ENCODE assay signal across 8 cellular contexts in genomic region chrX:130393451-130394074, GRCh38. TPM values are rescaled to one million over a fixed set of nuclear protein-coding genes. Genes with fewer than 3 reads are reported as not detected.
DNase-seq lines count a peak whose midpoint lies in the region; ATAC-seq and TF ChIP-seq lines count a peak whose summit lies in the region.

No MANE protein-coding gene starts in this region.

- no peaks in the 10 kb centered on the region for H3K4me1 ChIP-seq in mucosa of descending colon (ENCODE audit: low read depth)

- intact Hi-C loops in mucosa of descending colon (cut with DNase I, micrococcal nuclease): no loop called here

- H3K36me3 Mint-ChIP-seq in HFFc6 (ENCODE audit: low read depth) (no peaks in the 10 kb centered on the region), endothelial cell (ENCODE audit: low read depth, unreplicated experiment) (no peaks in the 10 kb centered on the region)

- H3K36me3 ChIP-seq in mucosa of descending colon (ENCODE audit: low read depth): no peaks in the 10 kb centered on the region

- ATAC-seq in mucosa of descending colon: peak; percentile 59
- no peak for ATAC-seq in HG03432 (IDR thresholded peaks at IDR 0.05; ENCODE audit: unreplicated experiment)
- no peak for ATAC-seq in GM19328 (IDR thresholded peaks at IDR 0.05; ENCODE audit: unreplicated experiment)

- H3K27ac Mint-ChIP-seq in HFFc6 (no peak overlapping the region), endothelial cell (ENCODE audit: unreplicated experiment) (no peak overlapping the region)

- DNase-seq in Caki2 (ENCODE audit: low read depth) (peak; percentile 19), HFFc6 (peak; percentile 43), OCI-M1 (lab: John Stamatoyannopoulos, UW) (peak; percentile 70), endothelial cell (ENCODE audit: low spot score) (peak; percentile 50), mucosa of descending colon (peak in 2 of 3 donors; percentile 18 to 37), OCI-M2 (lab: John Stamatoyannopoulos, UW; ENCODE audit: unreplicated experiment) (no peak)

- in situ Hi-C loops in Caki2 (cut with HindIII; ENCODE audit: low pct_unique_long_range_greater_than_20kb, low sequenced_read_pairs): no loop called here

- H3K9me3 ChIP-seq in mucosa of descending colon: no peaks in the 10 kb centered on the region

- no peaks in the 10 kb centered on the region for H3K9me3 Mint-ChIP-seq in HFFc6
- no peaks in the 10 kb centered on the region for H3K9me3 Mint-ChIP-seq in endothelial cell (ENCODE audit: unreplicated experiment)

- TF ChIP-seq CTCF in HFFc6 (IDR thresholded peaks at IDR 0.05) (peak; percentile 77), endothelial cell (IDR thresholded peaks at IDR 0.05; ENCODE audit: unreplicated experiment) (no peak), mucosa of descending colon (IDR thresholded peaks at IDR 0.05) (no peak)

- H3K4me1 Mint-ChIP-seq in HFFc6 (ENCODE audit: low read depth): peaks cover 5% of the 10 kb centered on the region; the same call in 1 of the 2 replicates
- no peaks in the 10 kb centered on the region for H3K4me1 Mint-ChIP-seq in endothelial cell (ENCODE audit: unreplicated experiment)

- no peak overlapping the region for H3K4me3 ChIP-seq in mucosa of descending colon

- H3K4me3 Mint-ChIP-seq in HFFc6 (no peak overlapping the region), endothelial cell (ENCODE audit: unreplicated experiment) (no peak overlapping the region)

- H3K27me3 Mint-ChIP-seq in HFFc6 (ENCODE audit: insufficient read depth) (peaks cover 11% of the 10 kb centered on the region), endothelial cell (ENCODE audit: unreplicated experiment) (no peaks in the 10 kb centered on the region)

RNA-seq across cellular contexts. Expression of gene GPR119, which starts 8.1 kb away (rescaled TPM):
- not detected in 2 replicates for total RNA-seq in Caki2 (2014; rRNA removed; shearing (Covaris generic); ENCODE audit: low replicate concordance)
- total RNA-seq in HFFc6 (2021; fragmentation: NEBNext Ultra II Directional; extraction: Animal tissue kit (Norgen Biotek cat#: 25700)): not detected
- total RNA-seq in endothelial cell (ENCODE audit: unreplicated experiment) (not detected), mucosa of descending colon (under 1 TPM in 1 of 3 donors, not detected in 2; 0.29 TPM)

RNA-seq across cellular contexts. Expression of gene RBMX2, which starts 8.2 kb away (rescaled TPM):
- 23.9 and 40.7 TPM in 2 replicates for total RNA-seq in Caki2 (2014; rRNA removed; shearing (Covaris generic); ENCODE audit: low replicate concordance)
- 10 to 100 TPM; 16.3 to 20.7 (median 18.3) TPM for total RNA-seq in HFFc6 (2021; fragmentation: NEBNext Ultra II Directional; extraction: Animal tissue kit (Norgen Biotek cat#: 25700))
- total RNA-seq in endothelial cell (ENCODE audit: unreplicated experiment) (24.5 TPM), mucosa of descending colon (10 to 100 TPM; 14.7 to 18.1 (median 15.0) TPM)

RNA-seq across cellular contexts. Expression of gene SLC25A14, which starts 53.8 kb away (rescaled TPM):
- total RNA-seq in Caki2 (2014; rRNA removed; shearing (Covaris generic); ENCODE audit: low replicate concordance): 4.1 and 5.0 TPM in 2 replicates
- 10 to 100 TPM; 10.9 to 16.4 (median 13.2) TPM for total RNA-seq in HFFc6 (2021; fragmentation: NEBNext Ultra II Directional; extraction: Animal tissue kit (Norgen Biotek cat#: 25700))
- total RNA-seq in endothelial cell (ENCODE audit: unreplicated experiment): 14.5 TPM
- total RNA-seq in mucosa of descending colon: 10 to 100 TPM in 2 of 3 donors, 1 to 10 TPM in 1; 8.3 to 12.9 (median 12.7) TPM
